ENCODE assay signal across 10 cellular contexts in genomic region chr2:237707859-237708398, GRCh38.
A peak's percentile ranks its signal among the peaks of the same experiment; 100 is the strongest.
DNase-seq lines count a peak whose midpoint lies in the region; ATAC-seq and TF ChIP-seq lines count a peak whose summit lies in the region.
"Had no signal": no experiment of that assay in that cellular context is flagged by ENCODE, and none has a peak within 500 bp of the region (broad histone marks: within the 10 kb centered on the region; RNA-seq: fewer than 3 reads in every experiment).

No MANE protein-coding gene starts in this region.

- no peaks in the 10 kb centered on the region for H3K27me3 Mint-ChIP-seq in activated T-helper 1 cell treated with anti-CD3 and anti-CD28 coated beads, Interleukin-12 subunit alpha, Interleukin-12 subunit beta, Interleukin-2, Interleukin-4 antibody, amounts not matched to agents 30 ng/mL and 10 ng/mL and 1 ng/mL, durations not matched to agents 14 hours and 24 hours and 36 hours (ENCODE audit: insufficient read depth)

- no peak for TF ChIP-seq POLR2A in spleen (IDR thresholded peaks at IDR 0.05)

- intact Hi-C loops in activated T-helper 1 cell treated with anti-CD3 and anti-CD28 coated beads, Interleukin-12 subunit alpha, Interleukin-12 subunit beta, Interleukin-2, Interleukin-4 antibody, amounts not matched to agents 30 ng/mL and 10 ng/mL and 1 ng/mL, durations not matched to agents 14 hours and 24 hours and 36 hours (cut with micrococcal nuclease) = no loop called here
- intact Hi-C loops in left ventricle myocardium superior (cut with micrococcal nuclease) (no loop called here), spleen (cut with DNase I; ENCODE audit: low total_unique reads) (no loop called here)

- no peak overlapping the region for H3K4me3 Mint-ChIP-seq in activated T-helper 1 cell treated with anti-CD3 and anti-CD28 coated beads, Interleukin-12 subunit alpha, Interleukin-12 subunit beta, Interleukin-2, Interleukin-4 antibody, amounts not matched to agents 30 ng/mL and 10 ng/mL and 1 ng/mL, durations not matched to agents 14 hours and 24 hours and 36 hours

- peak; percentile 48 for ATAC-seq in left ventricle myocardium superior
- no peak for ATAC-seq in HG02642 (IDR thresholded peaks at IDR 0.05; ENCODE audit: poor library complexity, unreplicated experiment)

- H3K36me3 ChIP-seq in spleen = peaks cover 0 to 58% (median 35%) of the 10 kb centered on the region in 6 donors

- H3K27ac ChIP-seq in spleen = peak overlapping the region in 6 of 8 donors; percentile 3 to 98 (median 32)
- H3K27ac ChIP-seq: right lobe of liver, SK-N-MC had no signal

- H3K27ac Mint-ChIP-seq in activated T-helper 1 cell treated with anti-CD3 and anti-CD28 coated beads, Interleukin-12 subunit alpha, Interleukin-12 subunit beta, Interleukin-2, Interleukin-4 antibody, amounts not matched to agents 30 ng/mL and 10 ng/mL and 1 ng/mL, durations not matched to agents 14 hours and 24 hours and 36 hours = peak overlapping the region; percentile 69

- no peaks in the 10 kb centered on the region for H3K9me3 Mint-ChIP-seq in activated T-helper 1 cell treated with anti-CD3 and anti-CD28 coated beads, Interleukin-12 subunit alpha, Interleukin-12 subunit beta, Interleukin-2, Interleukin-4 antibody, amounts not matched to agents 30 ng/mL and 10 ng/mL and 1 ng/mL, durations not matched to agents 14 hours and 24 hours and 36 hours

- peaks cover 24% of the 10 kb centered on the region for H3K36me3 Mint-ChIP-seq in activated T-helper 1 cell treated with anti-CD3 and anti-CD28 coated beads, Interleukin-12 subunit alpha, Interleukin-12 subunit beta, Interleukin-2, Interleukin-4 antibody, amounts not matched to agents 30 ng/mL and 10 ng/mL and 1 ng/mL, durations not matched to agents 14 hours and 24 hours and 36 hours (ENCODE audit: low read depth)

- TF ChIP-seq CTCF in GM12864 (IDR thresholded peaks at IDR 0.05; ENCODE audit: low read depth, low read length, missing control alignments) (peak; percentile 22), spleen (IDR thresholded peaks at IDR 0.05 in 8 of 11, conservative IDR thresholded peaks at IDR 0.05 in 3 of 11) (no peak)

- peaks cover 35 to 90% (median 64%) of the 10 kb centered on the region in 6 donors for H3K4me1 ChIP-seq in spleen

- WGBS in spleen, 5 donors = 68 to 78% (median 75%) methylated on average over 8 of the region's 8 CpGs

- no peak overlapping the region for H3K4me3 ChIP-seq in GM12864 (ENCODE audit: low read depth, low read length)
- H3K4me3 ChIP-seq in spleen = no peak overlapping the region
- H3K4me3 ChIP-seq: right lobe of liver, SK-N-MC had no signal

- peaks cover 46% of the 10 kb centered on the region for H3K4me1 Mint-ChIP-seq in activated T-helper 1 cell treated with anti-CD3 and anti-CD28 coated beads, Interleukin-12 subunit alpha, Interleukin-12 subunit beta, Interleukin-2, Interleukin-4 antibody, amounts not matched to agents 30 ng/mL and 10 ng/mL and 1 ng/mL, durations not matched to agents 14 hours and 24 hours and 36 hours (ENCODE audit: low read depth)

- no peaks in the 10 kb centered on the region for H3K27me3 ChIP-seq in spleen (replicated peaks in 1 of 7)
- H3K27me3 ChIP-seq: right lobe of liver had no signal

- DNase-seq in GM12864 (ENCODE audit: low read depth) (no peak), left ventricle myocardium superior (peak; percentile 70), spleen (no peak), occipital lobe (lab: John Stamatoyannopoulos, UW) (no peak), UCSD-AML1 (lab: John Stamatoyannopoulos, UW; ENCODE audit: unreplicated experiment) (no peak)
- DNase-seq in activated T-helper 1 cell treated with anti-CD3 and anti-CD28 coated beads, Interleukin-12 subunit alpha, Interleukin-12 subunit beta, Interleukin-2, Interleukin-4 antibody, amounts not matched to agents 30 ng/mL and 10 ng/mL and 1 ng/mL, durations not matched to agents 14 hours and 24 hours and 36 hours (ENCODE audit: low spot score) = no peak
- DNase-seq: Kasumi-1 had no signal

- H3K9me3 ChIP-seq in spleen = no peaks in the 10 kb centered on the region
- H3K9me3 ChIP-seq: right lobe of liver had no signal
